Comparison of ENCODE assay signal across 26 cellular contexts in genomic region chr7:125136341-125136740, GRCh38.
DNase-seq lines count a peak whose midpoint lies in the region; ATAC-seq and TF ChIP-seq lines count a peak whose summit lies in the region.
"Had no signal": no experiment of that assay in that cellular context is flagged by ENCODE, and none has a peak within 500 bp of the region (broad histone marks: within the 10 kb centered on the region; RNA-seq: fewer than 3 reads in every experiment).

No MANE protein-coding gene starts in this region.

- H3K36me3 ChIP-seq in RWPE2 (ENCODE audit: low read depth), result no peaks in the 10 kb centered on the region
- H3K36me3 ChIP-seq in neural progenitor cell, result no peaks in the 10 kb centered on the region
- no peaks in the 10 kb centered on the region for H3K36me3 ChIP-seq in HAP-1 (replicated peaks)
- H3K36me3 ChIP-seq: BE2C, sigmoid colon, upper lobe of right lung had no signal

- no peak overlapping the region for H2BK5ac ChIP-seq in H9 (ENCODE audit: insufficient read length, low read length)

- no peaks in the 10 kb centered on the region for H3K79me2 ChIP-seq in H9 (ENCODE audit: insufficient read depth, low read length)
- no peaks in the 10 kb centered on the region for H3K79me2 ChIP-seq in neural progenitor cell (ENCODE audit: low read depth)

- H3K9me3 Mint-ChIP-seq in H9 (peaks cover 0 to 4% of the 10 kb centered on the region in 2 experiments; a peak in 3 of 5 replicates), neural progenitor cell (no peaks in the 10 kb centered on the region), CD14-positive monocyte (peaks cover 0 to 4% (median 2%) of the 10 kb centered on the region in 7 donors)
- H3K9me3 Mint-ChIP-seq: activated CD8-positive, alpha-beta T cell treated with anti-CD3 and anti-CD28 coated beads for 36 hours had no signal

- H3K4me3 ChIP-seq in RWPE2 (ENCODE audit: severe bottlenecking) (no peak overlapping the region), epithelial cell of proximal tubule (ENCODE audit: low read depth, low read length) (no peak overlapping the region), neural progenitor cell (no peak overlapping the region), coronary artery (no peak overlapping the region), HAP-1 (no peak overlapping the region)
- H3K4me3 ChIP-seq: K562, sigmoid colon, SK-N-MC, upper lobe of right lung had no signal

- H3K4ac ChIP-seq in H9 (ENCODE audit: low read depth, low read length), result no peak overlapping the region

- no peak overlapping the region for H2BK15ac ChIP-seq in H9 (ENCODE audit: low read depth, low read length)

- H3K27me3 ChIP-seq in H9 (ENCODE audit: insufficient read depth, low read length), result no peaks in the 10 kb centered on the region; the same call in 1 of the 2 replicates
- no peaks in the 10 kb centered on the region for H3K27me3 ChIP-seq in RWPE2 (ENCODE audit: insufficient read depth, poor library complexity, severe bottlenecking)
- no peaks in the 10 kb centered on the region for H3K27me3 ChIP-seq in neural progenitor cell
- no peaks in the 10 kb centered on the region for H3K27me3 ChIP-seq in HAP-1 (ENCODE audit: low read depth)
- H3K27me3 ChIP-seq: BE2C, sigmoid colon, upper lobe of right lung had no signal

- no peak overlapping the region for H3K23ac ChIP-seq in H9 (ENCODE audit: insufficient read length, low read depth, low read length)

- H2BK20ac ChIP-seq in H9 (ENCODE audit: low read depth, low read length, poor library complexity, severe bottlenecking), result no peak overlapping the region

- intact Hi-C loops in CD14-positive monocyte (cut with micrococcal nuclease), result no loop called here

- H4K8ac ChIP-seq in H9 (replicated peaks; ENCODE audit: insufficient read length, low read depth, low read length), result no peak overlapping the region

- TF ChIP-seq CTCF in H9 (conservative IDR thresholded peaks at IDR 0.05), result no peak
- TF ChIP-seq CTCF in RWPE2 (IDR thresholded peaks at IDR 0.05; ENCODE audit: poor library complexity, severe bottlenecking), result no peak
- no peak for TF ChIP-seq CTCF in epithelial cell of proximal tubule (conservative IDR thresholded peaks at IDR 0.05; ENCODE audit: low read depth, low read length)
- no peak for TF ChIP-seq CTCF in neural progenitor cell (IDR thresholded peaks at IDR 0.05)
- TF ChIP-seq CTCF in CD14-positive monocyte (IDR thresholded peaks at IDR 0.05), result no peak
- TF ChIP-seq CTCF in coronary artery (IDR thresholded peaks at IDR 0.05), result no peak

- H2BK120ac ChIP-seq in H9 (ENCODE audit: low read depth, low read length, poor library complexity, severe bottlenecking), result no peak overlapping the region

- H2AFZ ChIP-seq in H9 (ENCODE audit: low read length), result no peak overlapping the region
- no peak overlapping the region for H2AFZ ChIP-seq in neural progenitor cell (replicated peaks)

- no peaks in the 10 kb centered on the region for H3K4me1 ChIP-seq in H9 (ENCODE audit: insufficient read depth, low read length)
- H3K4me1 ChIP-seq in RWPE2 (ENCODE audit: insufficient read depth, poor library complexity, severe bottlenecking), result peaks cover 22% of the 10 kb centered on the region
- H3K4me1 ChIP-seq in neural progenitor cell, result peaks cover 5% of the 10 kb centered on the region
- peaks cover 17% of the 10 kb centered on the region for H3K4me1 ChIP-seq in HAP-1
- H3K4me1 ChIP-seq: BE2C, sigmoid colon, upper lobe of right lung had no signal

- H3K9ac ChIP-seq in H9 (ENCODE audit: extremely low read depth, insufficient read length, low read length), result no peak overlapping the region
- H3K9ac ChIP-seq in neural progenitor cell, result no peak overlapping the region

- H3K9me3 ChIP-seq in H9 (ENCODE audit: control insufficient read depth, low read depth, low read length), result no peaks in the 10 kb centered on the region
- H3K9me3 ChIP-seq in RWPE2 (ENCODE audit: severe bottlenecking), result no peaks in the 10 kb centered on the region
- H3K9me3 ChIP-seq in neural progenitor cell (ENCODE audit: low read depth), result no peaks in the 10 kb centered on the region
- no peaks in the 10 kb centered on the region for H3K9me3 ChIP-seq in HAP-1
- H3K9me3 ChIP-seq: BE2C, sigmoid colon, upper lobe of right lung had no signal

- ATAC-seq in RWPE2 (ENCODE audit: low read depth), result peak; percentile 78
- ATAC-seq: activated CD8-positive, alpha-beta T cell treated with anti-CD3 and anti-CD28 coated beads for 36 hours; activated naive CD4-positive, alpha-beta T cell treated with anti-CD3 and anti-CD28 coated beads, Interleukin-2, amount 50 U/mL, for 72 hours; K562; left cardiac atrium; stimulated activated naive B cell treated with anti-CD40 and anti-IgM and Interleukin-4, amounts not matched to agents 10 μg/mL and 1 μg/mL and 100 μg/mL, for 72 hours had no signal

- in situ Hi-C loops in HAP-1 (cut with MboI; ENCODE audit: low sequenced_read_pairs), result no loop called here

- H3K56ac ChIP-seq in H9 (ENCODE audit: insufficient read length, low read depth, low read length), result no peak overlapping the region

- H3K27me3 Mint-ChIP-seq in H9 (ENCODE audit: low read depth) (no peaks in the 10 kb centered on the region), neural progenitor cell (ENCODE audit: insufficient read depth, low read depth) (no peaks in the 10 kb centered on the region), CD14-positive monocyte (ENCODE audit: low read depth in 3 of 3) (no peaks in the 10 kb centered on the region)
- H3K27me3 Mint-ChIP-seq: activated CD8-positive, alpha-beta T cell treated with anti-CD3 and anti-CD28 coated beads for 36 hours; stimulated activated naive B cell treated with anti-CD40 and anti-IgM and Interleukin-4, amounts not matched to agents 10 μg/mL and 1 μg/mL and 100 μg/mL, for 72 hours had no signal

- no peak overlapping the region for H3T11ph ChIP-seq in H9 (ENCODE audit: low read length)

- no peak overlapping the region for H3K18ac ChIP-seq in H9 (ENCODE audit: insufficient read length, low read depth, low read length)

- H3K36me3 Mint-ChIP-seq in H9 (ENCODE audit: insufficient read depth in 1 of 3, low read depth in 3 of 3) (peaks cover 0 to 9% (median 0%) of the 10 kb centered on the region in 3 experiments; a peak in 5 of 7 replicates), neural progenitor cell (no peaks in the 10 kb centered on the region), CD14-positive monocyte (no peaks in the 10 kb centered on the region)
- H3K36me3 Mint-ChIP-seq: stimulated activated naive B cell treated with anti-CD40 and anti-IgM and Interleukin-4, amounts not matched to agents 10 μg/mL and 1 μg/mL and 100 μg/mL, for 72 hours had no signal

- H4K20me1 ChIP-seq in H9 (ENCODE audit: control insufficient read depth, insufficient read depth, insufficient read length), result no peaks in the 10 kb centered on the region
- no peaks in the 10 kb centered on the region for H4K20me1 ChIP-seq in neural progenitor cell (ENCODE audit: low read depth)

- H3K79me1 ChIP-seq in H9 (ENCODE audit: insufficient read depth, low read depth, low read length, poor library complexity, severe bottlenecking), result no peaks in the 10 kb centered on the region

- DNase-seq in H9 (no peak), RWPE2 (ENCODE audit: low spot score) (no peak), epithelial cell of proximal tubule (ENCODE audit: low read depth) (peak; percentile 22), neural progenitor cell (ENCODE audit: low spot score) (peak; percentile 4), CD14-positive monocyte (ENCODE audit: low spot score) (no peak), coronary artery (ENCODE audit: low spot score) (no peak), NCI-H128 (lab: John Stamatoyannopoulos, UW; ENCODE audit: unreplicated experiment) (no peak), HAP-1 (ENCODE audit: low spot score in 2 of 2) (no peak)
- DNase-seq: ACHN; activated CD4-positive, CD25-positive, alpha-beta regulatory T cell treated with anti-CD3 and anti-CD28 coated beads, Interleukin-2, amount 50 U/mL, for 72 hours; activated CD8-positive, alpha-beta T cell treated with anti-CD3 and anti-CD28 coated beads for 36 hours; anterior cingulate cortex; BE2C; glutamatergic neuron; left cardiac atrium; NCI-H1105 treated with DMSO at 0.1 percent for 48 hours; NCI-H2029; NCI-H69; RPMI8226; sigmoid colon; stimulated activated CD4-positive, alpha-beta T cell treated with anti-CD3 and anti-CD28 coated beads, Interleukin-4, amount 100 ng/mL, for 4 hours; stimulated activated naive B cell treated with anti-CD40 and anti-IgM and Interleukin-4, amounts not matched to agents 10 μg/mL and 1 μg/mL and 100 μg/mL, for 72 hours; upper lobe of right lung had no signal

- H3K4me3 Mint-ChIP-seq in H9 (no peak overlapping the region), neural progenitor cell (no peak overlapping the region), CD14-positive monocyte (no peak overlapping the region)
- H3K4me3 Mint-ChIP-seq: activated CD8-positive, alpha-beta T cell treated with anti-CD3 and anti-CD28 coated beads for 36 hours; stimulated activated naive B cell treated with anti-CD40 and anti-IgM and Interleukin-4, amounts not matched to agents 10 μg/mL and 1 μg/mL and 100 μg/mL, for 72 hours had no signal

- H3K4me1 Mint-ChIP-seq in H9 (peaks cover 15 to 20% of the 10 kb centered on the region in 2 experiments), neural progenitor cell (peaks cover 2% of the 10 kb centered on the region), CD14-positive monocyte (no peaks in the 10 kb centered on the region)
- H3K4me1 Mint-ChIP-seq: stimulated activated naive B cell treated with anti-CD40 and anti-IgM and Interleukin-4, amounts not matched to agents 10 μg/mL and 1 μg/mL and 100 μg/mL, for 72 hours had no signal

- H3F3A ChIP-seq in neural progenitor cell (ENCODE audit: low read depth), result no peaks in the 10 kb centered on the region

- no peak overlapping the region for H3K27ac ChIP-seq in H9 (ENCODE audit: insufficient read length, low read depth, low read length)
- peak overlapping the region; percentile 80 for H3K27ac ChIP-seq in RWPE2 (ENCODE audit: poor library complexity, severe bottlenecking)
- no peak overlapping the region for H3K27ac ChIP-seq in neural progenitor cell
- H3K27ac ChIP-seq in coronary artery, result no peak overlapping the region
- H3K27ac ChIP-seq: sigmoid colon, SK-N-MC, upper lobe of right lung had no signal

- H2AK5ac ChIP-seq in H9 (ENCODE audit: insufficient read length, low read length), result no peak overlapping the region

- H3K23me2 ChIP-seq in H9 (ENCODE audit: insufficient read length, low read depth, low read length, poor library complexity, severe bottlenecking), result no peaks in the 10 kb centered on the region

- H3K14ac ChIP-seq in H9 (ENCODE audit: insufficient read depth, low read length), result no peak overlapping the region

- no peak overlapping the region for H4K91ac ChIP-seq in H9 (ENCODE audit: insufficient read length, low read depth, low read length)

- no peak overlapping the region for H2BK12ac ChIP-seq in H9 (ENCODE audit: insufficient read length, low read depth, low read length)

- H4K5ac ChIP-seq in H9 (ENCODE audit: insufficient read length, low read depth, low read length), result no peak overlapping the region

- H3K4me2 ChIP-seq in H9 (ENCODE audit: insufficient read depth, insufficient read length, low read length) (no peak overlapping the region), neural progenitor cell (no peak overlapping the region)

- no CpG with 5 or more reads among the region's 1 CpG for WGBS in H9 (ENCODE audit: extremely low coverage, insufficient read length, low lambda C conversion rate)

- H3K27ac Mint-ChIP-seq in H9 (peak overlapping the region; percentile 6 to 84 (median 36); a peak in 5 of 7 replicates), neural progenitor cell (no peak overlapping the region), CD14-positive monocyte (no peak overlapping the region)
- H3K27ac Mint-ChIP-seq: activated CD8-positive, alpha-beta T cell treated with anti-CD3 and anti-CD28 coated beads for 36 hours; activated naive CD4-positive, alpha-beta T cell treated with anti-CD3 and anti-CD28 coated beads, Interleukin-2, amount 50 U/mL, for 72 hours; stimulated activated naive B cell treated with anti-CD40 and anti-IgM and Interleukin-4, amounts not matched to agents 10 μg/mL and 1 μg/mL and 100 μg/mL, for 72 hours had no signal

Comparison
In these comparisons a context has a peak if more than half of its experiments do, and no peak if none do; other contexts are left out.
1. DNase-seq: peak in epithelial cell of proximal tubule (single experiment) and neural progenitor cell (single experiment); none in H9 (single experiment), RWPE2 (single experiment), CD14-positive monocyte (single experiment), coronary artery (single experiment), NCI-H128 (single experiment) and HAP-1 (0 of 2).
2. H3K27ac Mint-ChIP-seq: peak in H9 (3 of 3); none in neural progenitor cell (single experiment) and CD14-positive monocyte (0 of 7).